9 cellular contexts compared by ENCODE assay signal in the genomic region with DNA sequence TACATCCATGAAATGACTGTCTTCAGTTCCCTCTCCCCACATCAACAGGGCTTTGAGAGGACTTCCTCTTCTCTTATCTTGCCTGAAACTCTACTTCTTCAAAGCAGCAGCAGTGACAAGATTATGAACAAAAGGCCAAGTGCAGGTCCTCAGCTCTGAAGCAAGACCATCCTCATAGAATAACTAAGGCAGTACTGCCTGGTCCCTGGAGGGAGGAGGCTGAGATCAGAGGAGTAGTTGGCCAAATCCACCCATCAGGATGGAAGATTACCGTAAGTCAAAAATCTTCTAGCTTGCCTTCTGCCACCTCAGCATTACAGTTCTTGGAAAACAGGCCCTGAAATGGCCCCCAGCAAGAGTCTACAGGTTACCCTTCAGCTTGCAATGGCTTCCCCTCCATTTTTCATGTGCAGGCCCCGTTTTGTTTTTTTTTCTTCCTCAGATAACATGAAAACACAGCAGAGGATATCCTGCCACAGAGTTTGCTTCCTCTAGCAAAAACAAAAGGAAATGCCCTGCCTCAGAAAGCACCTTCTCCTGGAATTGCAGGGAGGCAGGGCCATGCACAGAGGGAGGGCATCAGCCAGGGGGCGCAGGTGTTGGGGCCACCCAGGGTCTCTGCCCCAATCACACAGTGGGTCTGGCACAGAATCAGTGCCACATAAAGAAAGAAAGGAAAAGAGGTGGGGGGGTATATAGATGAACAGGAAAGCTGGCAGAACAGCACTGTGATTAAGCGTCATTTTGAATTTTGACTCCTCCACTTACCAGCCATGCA. TPM values are rescaled to one million over a fixed set of nuclear protein-coding genes. Genes with fewer than 3 reads are reported as not detected.
DNase-seq lines count a peak whose midpoint lies in the region; ATAC-seq and TF ChIP-seq lines count a peak whose summit lies in the region.
"Had no signal": no experiment of that assay in that cellular context is flagged by ENCODE, and none has a peak within 500 bp of the region (broad histone marks: within the 10 kb centered on the region; RNA-seq: fewer than 3 reads in every experiment).

No MANE protein-coding gene starts in this region.

- WGBS in right lobe of liver (ENCODE audit: insufficient coverage, low coverage, low lambda C conversion rate, missing lambda C conversion rate), result 80% methylated on average over 4 of the region's 4 CpGs
- 87 to 90% methylated on average over 4 of the region's 4 CpGs for WGBS in aorta, 2 donors

- H3K4me1 ChIP-seq in BLaER1 (peaks cover 20% of the 10 kb centered on the region), Loucy (ENCODE audit: insufficient read depth, low read length, poor library complexity, severe bottlenecking) (peaks cover 20% of the 10 kb centered on the region), right lobe of liver (peaks cover 0 to 13% (median 0%) of the 10 kb centered on the region in 4 donors), tibial artery (peaks cover 0 to 11% (median 0%) of the 10 kb centered on the region in 4 donors), aorta (ENCODE audit: control insufficient read depth in 1 of 2, insufficient read depth in 2 of 2, low read length in 2 of 2) (no peaks in the 10 kb centered on the region)

- ATAC-seq in right lobe of liver, result peak; percentile 11 to 54 (median 42)
- ATAC-seq in aorta (ENCODE audit: low FRiP score), result no peak

- no peaks in the 10 kb centered on the region for H3K9me3 ChIP-seq in BLaER1
- no peaks in the 10 kb centered on the region for H3K9me3 ChIP-seq in Loucy (ENCODE audit: insufficient read depth, low read depth, low read length)
- H3K9me3 ChIP-seq in right lobe of liver, result no peaks in the 10 kb centered on the region
- H3K9me3 ChIP-seq in tibial artery, result no peaks in the 10 kb centered on the region
- H3K9me3 ChIP-seq in aorta (ENCODE audit: control insufficient read depth, low read length), result no peaks in the 10 kb centered on the region
- H3K9me3 ChIP-seq: adrenal gland had no signal

- H3K27me3 ChIP-seq in BLaER1 (no peaks in the 10 kb centered on the region), Loucy (ENCODE audit: insufficient read depth, low read length, poor library complexity, severe bottlenecking) (no peaks in the 10 kb centered on the region), right lobe of liver (no peaks in the 10 kb centered on the region), tibial artery (no peaks in the 10 kb centered on the region), aorta (ENCODE audit: control insufficient read depth in 1 of 2, insufficient read depth in 2 of 2, low read length in 1 of 2) (no peaks in the 10 kb centered on the region)
- H3K27me3 ChIP-seq: adrenal gland had no signal

- H3K4me3 ChIP-seq in BLaER1 (no peak overlapping the region), Loucy (ENCODE audit: low read length, poor library complexity, severe bottlenecking) (peak overlapping the region; percentile 40), right lobe of liver (no peak overlapping the region), tibial artery (no peak overlapping the region), aorta (ENCODE audit: low read length in 2 of 2) (no peak overlapping the region)
- H3K4me3 ChIP-seq: adrenal gland had no signal

- TF ChIP-seq CTCF in Loucy (conservative IDR thresholded peaks at IDR 0.05; ENCODE audit: low read length) (peak; percentile 62), right lobe of liver (IDR thresholded peaks at IDR 0.05) (no peak), tibial artery (IDR thresholded peaks at IDR 0.05) (no peak)

- H3F3A ChIP-seq in Loucy (ENCODE audit: low read depth), result no peaks in the 10 kb centered on the region

- H3K4me2 ChIP-seq in BLaER1 (peak overlapping the region; percentile 74), Loucy (ENCODE audit: low read depth, low read length, poor library complexity, severe bottlenecking) (peak overlapping the region; percentile 54)

- DNase-seq in activated T-helper 1 cell treated with Interleukin-2 at 50 U/mL for 16 hours (ENCODE audit: low read depth), result peak; percentile 16
- DNase-seq in right lobe of liver, result no peak
- no peak for DNase-seq in DMS53 (lab: John Stamatoyannopoulos, UW)
- DNase-seq in NCI-H187 (lab: John Stamatoyannopoulos, UW), result no peak
- DNase-seq in tibial artery, result no peak
- DNase-seq in aorta, result no peak

- no peaks in the 10 kb centered on the region for H3K79me2 ChIP-seq in Loucy (ENCODE audit: insufficient read depth, low read length)

- H4K20me1 ChIP-seq in BLaER1 (no peaks in the 10 kb centered on the region), Loucy (ENCODE audit: insufficient read depth, low read length, poor library complexity, severe bottlenecking) (no peaks in the 10 kb centered on the region)

- H3K36me3 ChIP-seq in BLaER1 (peaks cover 15% of the 10 kb centered on the region; the same call in 1 of the 2 replicates), Loucy (ENCODE audit: insufficient read depth, low read length) (peaks cover 27% of the 10 kb centered on the region; the same call in 1 of the 2 replicates), right lobe of liver (peaks cover 0 to 3% (median 0%) of the 10 kb centered on the region in 4 donors), tibial artery (peaks cover 0 to 6% (median 5%) of the 10 kb centered on the region in 3 donors), aorta (ENCODE audit: control insufficient read depth in 1 of 2, insufficient read depth in 2 of 2, low read length in 1 of 2) (no peaks in the 10 kb centered on the region)

- H3K27ac ChIP-seq in BLaER1 (peak overlapping the region; percentile 69), right lobe of liver (peak overlapping the region in 1 of 3 donors; percentile 34), tibial artery (no peak overlapping the region), aorta (ENCODE audit: low read depth in 1 of 2, low read length in 2 of 2) (no peak overlapping the region)

- peak overlapping the region; percentile 64 for H2AFZ ChIP-seq in Loucy (ENCODE audit: low read length)

- TF ChIP-seq POLR2A in right lobe of liver (IDR thresholded peaks at IDR 0.05), result no peak

- peak overlapping the region; percentile 25; the same call in 1 of the 2 replicates for H3K9ac ChIP-seq in BLaER1
- peak overlapping the region; percentile 32 for H3K9ac ChIP-seq in Loucy (ENCODE audit: low read depth, low read length, poor library complexity, severe bottlenecking)

- H3K9me2 ChIP-seq in Loucy (replicated peaks; ENCODE audit: low read depth, low read length), result no peaks in the 10 kb centered on the region

- intact Hi-C loops in right lobe of liver (cut with DNase I) (no loop called here), tibial artery (cut with DNase I; ENCODE audit: low total_unique reads) (no loop called here), aorta (cut with DNase I) (no loop called here)

RNA-seq across cellular contexts. Expression of a gene that starts 40.0 kb away (rescaled TPM):
- total RNA-seq in right lobe of liver (1 to 10 TPM; 1.9 to 8.5 (median 3.3) TPM), aorta (10 to 100 TPM; 20.7 to 38.1 TPM)
- polyA plus RNA-seq in aorta, result 1 to 10 TPM in 1 of 2 donors, under 1 TPM in 1; 0.88 to 3.2 TPM

RNA-seq across cellular contexts. Expression of a gene that starts 58.3 kb away (rescaled TPM):
- 1 to 10 TPM; 3.6 to 9.8 (median 8.1) TPM for total RNA-seq in right lobe of liver
- total RNA-seq in aorta, result 10 to 100 TPM; 27.0 to 31.2 TPM
- polyA plus RNA-seq in aorta, result 10 to 100 TPM; 16.5 to 24.4 TPM
